Comparison of ENCODE assay signal across 8 cellular contexts in genomic region chr4:123398803-123399637, GRCh38. TPM values are rescaled to one million over a fixed set of nuclear protein-coding genes. Genes with fewer than 3 reads are reported as not detected.
DNase-seq lines count a peak whose midpoint lies in the region; TF ChIP-seq lines count a peak whose summit lies in the region.

No MANE protein-coding gene starts in this region.

- TF ChIP-seq CTCF in GM06990 (IDR thresholded peaks at IDR 0.05; ENCODE audit: insufficient read depth, low read length, poor library complexity, severe bottlenecking) (no peak), HEK293 (tag by site-specific recombination; IDR thresholded peaks at IDR 0.05) (peak; percentile 55), dorsolateral prefrontal cortex (IDR thresholded peaks at IDR 0.05 in 54 of 56, conservative IDR thresholded peaks at IDR 0.05 in 2 of 56; ENCODE audit: low read depth in 1 of 56, partially characterized antibody in 56 of 56) (peak in 35 of 56 donors; percentile 14 to 48 (median 31))

- no peaks in the 10 kb centered on the region for H3K36me3 ChIP-seq in GM06990 (ENCODE audit: control insufficient read depth, insufficient read depth, low read length)
- H3K36me3 ChIP-seq in HEK293 (ENCODE audit: control insufficient read depth in 2 of 2, insufficient read depth in 1 of 2, low read length in 2 of 2) = peaks cover 6 to 24% of the 10 kb centered on the region in 2 experiments; a peak in 2 of 3 replicates

- H3K4me3 ChIP-seq in GM06990 (replicated peaks; ENCODE audit: low read depth, low read length) (peak overlapping the region; percentile 63), HEK293 (ENCODE audit: low read depth, low read length) (peak overlapping the region; percentile 70), dorsolateral prefrontal cortex (peak overlapping the region; percentile 44 to 84 (median 74))

- H3K27ac ChIP-seq in HEK293 (ENCODE audit: extremely low read depth, low read depth, low read length) = peak overlapping the region; percentile 87
- H3K27ac ChIP-seq in dorsolateral prefrontal cortex = peak overlapping the region in 56 of 59 donors; percentile 3 to 92 (median 77)

- DNase-seq in GM06990 (ENCODE audit: extremely low read depth, insufficient read length) = peak; percentile 9
- peak; percentile 54 for DNase-seq in NCI-H1092 (lab: John Stamatoyannopoulos, UW)
- peak; percentile 25 for DNase-seq in activated CD4-positive, alpha-beta T cell treated with anti-CD3 and anti-CD28 coated beads, Interleukin-2, amount 50 U/mL, for 4 hours
- DNase-seq in dorsolateral prefrontal cortex = peak in 8 of 10 donors; percentile 33 to 60 (median 46)
- peak; percentile 84 to 89 for DNase-seq in lung microvascular endothelial cell (ENCODE audit: low read depth in 2 of 2)
- DNase-seq in stimulated activated CD8-positive, alpha-beta memory T cell treated with anti-CD3 and anti-CD28 coated beads, Interleukin-15, amount 100 ng/mL, for 48 hours (ENCODE audit: low read depth in 2 of 2) = peak; percentile 45 to 49
- no peak for DNase-seq in NCI-H774 (lab: John Stamatoyannopoulos, UW)

- intact Hi-C loops in dorsolateral prefrontal cortex (cut with DNase I) = loop anchor here (5.0 to 10.0 kb wide), 4 partner anchors 108 to 266 kb away; no protein-coding TSS in a partner anchor

- CTCF ChIA-PET in HEK293 (lab: Yijun Ruan, JAX) = interaction anchor here (0.7 to 1.0 kb wide), 3 partner anchors 20 to 263 kb away, joined by 3 to 5 read pairs (median 3); no protein-coding TSS in a partner anchor

- POLR2A ChIA-PET in HEK293 (lab: Yijun Ruan, JAX) = interaction anchor here (1.0 kb wide), 1 partner anchor 190 kb away, joined by 4 read pairs; no protein-coding TSS in a partner anchor

- H3K27me3 ChIP-seq in GM06990 (replicated peaks; ENCODE audit: control insufficient read depth, insufficient read depth, low read length) (no peaks in the 10 kb centered on the region; the same call in 1 of the 2 replicates), dorsolateral prefrontal cortex (peaks cover 0 to 5% (median 0%) of the 10 kb centered on the region in 45 donors)

- H3K4me1 ChIP-seq in HEK293 (ENCODE audit: control insufficient read depth, insufficient read depth, low read length) = no peaks in the 10 kb centered on the region; the same call in 1 of the 2 replicates

- no peaks in the 10 kb centered on the region for H3K9me3 ChIP-seq in HEK293 (ENCODE audit: control insufficient read depth, insufficient read depth, low read depth, low read length)

TF ChIP-seq in HEK293, 187 proteins besides CTCF, POLR2A, EP300 and RAD21 (continues in another document):
- TF ChIP-seq KLF8 (tag by site-specific recombination; IDR thresholded peaks at IDR 0.05) = peak; percentile 66; the same call in 1 of the 2 replicates
- no peak for TF ChIP-seq ZBTB49 (tag by site-specific recombination; IDR thresholded peaks at IDR 0.05; ENCODE audit: low read depth)
- no peak for TF ChIP-seq ZNF518A (tag by site-specific recombination; conservative IDR thresholded peaks at IDR 0.05; ENCODE audit: low read depth)
- TF ChIP-seq YY1 (tag by site-specific recombination; IDR thresholded peaks at IDR 0.05) = no peak
- TF ChIP-seq SP2 (tag by site-specific recombination; IDR thresholded peaks at IDR 0.05) = no peak
- TF ChIP-seq ZNF510 (tag by site-specific recombination; IDR thresholded peaks at IDR 0.05; ENCODE audit: insufficient replicate concordance) = no peak
- TF ChIP-seq GLIS2 (tag by site-specific recombination; IDR thresholded peaks at IDR 0.05) = peak; percentile 95
- TF ChIP-seq ZNF132 (tag by site-specific recombination; IDR thresholded peaks at IDR 0.05; ENCODE audit: borderline replicate concordance) = no peak
- TF ChIP-seq, protein P1, sequence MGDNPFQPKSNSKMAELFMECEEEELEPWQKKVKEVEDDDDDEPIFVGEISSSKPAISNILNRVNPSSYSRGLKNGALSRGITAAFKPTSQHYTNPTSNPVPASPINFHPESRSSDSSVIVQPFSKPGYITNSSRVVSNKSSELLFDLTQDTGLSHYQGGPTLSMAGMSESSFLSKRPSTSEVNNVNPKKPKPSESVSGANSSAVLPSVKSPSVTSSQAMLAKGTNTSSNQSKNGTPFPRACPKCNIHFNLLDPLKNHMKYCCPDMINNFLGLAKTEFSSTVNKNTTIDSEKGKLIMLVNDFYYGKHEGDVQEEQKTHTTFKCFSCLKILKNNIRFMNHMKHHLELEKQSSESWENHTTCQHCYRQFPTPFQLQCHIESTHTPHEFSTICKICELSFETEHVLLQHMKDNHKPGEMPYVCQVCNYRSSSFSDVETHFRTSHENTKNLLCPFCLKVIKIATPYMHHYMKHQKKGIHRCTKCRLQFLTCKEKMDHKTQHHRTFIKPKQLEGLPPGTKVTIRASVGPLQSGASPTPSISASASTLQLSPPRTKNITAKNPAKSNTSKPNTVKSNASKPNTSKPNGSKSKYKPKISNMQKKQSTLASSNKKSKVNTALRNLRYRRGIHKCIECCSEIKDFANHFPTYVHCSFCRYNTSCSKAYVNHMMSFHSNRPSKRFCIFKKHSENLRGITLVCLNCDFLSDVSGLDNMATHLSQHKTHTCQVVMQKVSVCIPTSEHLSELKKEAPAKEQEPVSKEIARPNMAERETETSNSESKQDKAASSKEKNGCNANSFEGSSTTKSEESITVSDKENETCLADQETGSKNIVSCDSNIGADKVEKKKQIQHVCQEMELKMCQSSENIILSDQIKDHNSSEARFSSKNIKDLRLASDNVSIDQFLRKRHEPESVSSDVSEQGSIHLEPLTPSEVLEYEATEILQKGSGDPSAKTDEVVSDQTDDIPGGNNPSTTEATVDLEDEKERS (tag by site-specific recombination; IDR thresholded peaks at IDR 0.05) = no peak
- no peak for TF ChIP-seq ZNF639 (tag by site-specific recombination; IDR thresholded peaks at IDR 0.05)
- TF ChIP-seq ZNF16 (tag by site-specific recombination; IDR thresholded peaks at IDR 0.05; ENCODE audit: low read depth) = no peak

RNA-seq across cellular contexts. Expression of gene SPRY1, which starts 2.4 kb away (rescaled TPM):
- 10 to 100 TPM in 114 of 120 experiments, 1 to 10 TPM in 6; 6.6 to 33.5 (median 17.6) TPM for total RNA-seq in dorsolateral prefrontal cortex
- total RNA-seq in lung microvascular endothelial cell = 18.3 and 61.5 TPM in 2 replicates
